Comparison of ENCODE assay signal across 1 cellular context in genomic region chr22:43381693-43382092, GRCh38.
TF ChIP-seq lines count a peak whose summit lies in the region.

No MANE protein-coding gene starts in this region.

TF ChIP-seq in GM23338, 12 proteins besides CTCF, POLR2A, EP300 and RAD21 (continued from another document):
- TF ChIP-seq REST (IDR thresholded peaks at IDR 0.05; ENCODE audit: unreplicated experiment) (no peak), STAT1 (IDR thresholded peaks at IDR 0.05; ENCODE audit: unreplicated experiment) (no peak), EZH2 (IDR thresholded peaks at IDR 0.05; ENCODE audit: low read depth, unreplicated experiment) (no peak), ZNF462 (CRISPR knock-in tag; IDR thresholded peaks at IDR 0.05) (no peak), ETS1 (IDR thresholded peaks at IDR 0.05) (no peak), POLR2AphosphoS5 (IDR thresholded peaks at IDR 0.05; ENCODE audit: low read depth) (no peak), NANOG (IDR thresholded peaks at IDR 0.05; ENCODE audit: borderline replicate concordance) (no peak), EZH2phosphoT487 (IDR thresholded peaks at IDR 0.05; ENCODE audit: unreplicated experiment) (no peak), CREB1 (CRISPR knock-in tag; IDR thresholded peaks at IDR 0.05; ENCODE audit: low read depth) (no peak)
